In the genomic region with DNA sequence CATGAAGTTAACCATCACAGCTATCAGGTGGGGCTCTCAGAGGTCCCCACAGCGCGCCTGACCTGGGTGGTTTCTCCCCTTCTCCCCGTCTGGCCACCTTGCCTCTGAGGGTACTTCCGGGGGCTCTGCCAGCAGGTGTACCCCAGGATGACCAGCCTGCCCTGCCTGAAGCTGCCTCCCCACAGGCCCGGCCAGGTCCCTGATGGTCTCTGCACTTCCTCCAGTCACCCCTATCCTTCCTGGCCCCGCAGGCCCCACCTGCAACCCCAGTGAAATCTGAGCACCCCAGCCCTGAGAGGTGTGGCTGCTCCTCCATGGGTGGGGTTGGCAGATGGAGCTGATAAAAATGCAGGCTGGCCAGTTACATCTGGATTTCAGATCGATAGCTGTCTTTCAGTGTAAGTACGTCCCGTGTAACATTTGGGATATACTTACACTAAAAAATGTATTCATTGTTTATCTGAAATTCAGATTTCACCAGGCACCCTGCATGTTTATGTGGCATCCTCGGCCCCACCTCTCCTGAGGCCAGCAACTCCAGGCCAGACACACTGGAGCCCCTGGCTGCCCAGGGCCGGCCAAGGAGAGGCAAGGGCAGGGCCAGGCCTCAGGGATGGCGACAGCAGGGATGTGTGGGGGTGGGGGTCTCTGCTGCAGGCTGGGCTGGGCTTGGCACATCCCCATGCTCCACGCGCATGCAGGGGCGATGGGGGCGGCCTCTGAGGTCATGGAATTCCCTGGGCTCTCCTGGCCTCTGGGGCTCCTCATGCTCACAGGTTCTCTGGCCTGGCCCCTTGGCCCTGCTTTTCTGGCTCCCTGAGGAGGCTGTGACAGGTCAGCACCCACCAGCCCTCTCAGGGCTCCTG, we compare ENCODE assay signal across 1 cellular context.
TF ChIP-seq lines count a peak whose summit lies in the region.

No MANE protein-coding gene starts in this region.

TF ChIP-seq in H1, 55 proteins besides CTCF, POLR2A, EP300 and RAD21:
- TF ChIP-seq RXRA (IDR thresholded peaks at IDR 0.05; ENCODE audit: insufficient read depth, low read depth, low read length) = no peak
- TF ChIP-seq TAF7 (optimal IDR thresholded peaks at IDR 0.05; ENCODE audit: borderline replicate concordance, low read depth, low read length) = no peak
- no peak for TF ChIP-seq RFX5 (IDR thresholded peaks at IDR 0.05; ENCODE audit: borderline replicate concordance, low read depth, low read length)
- TF ChIP-seq CTBP2 (IDR thresholded peaks at IDR 0.05; ENCODE audit: borderline replicate concordance, insufficient read depth, insufficient read length, low read length) = no peak
